ENCODE assay signal across 1 cellular context in the genomic region with DNA sequence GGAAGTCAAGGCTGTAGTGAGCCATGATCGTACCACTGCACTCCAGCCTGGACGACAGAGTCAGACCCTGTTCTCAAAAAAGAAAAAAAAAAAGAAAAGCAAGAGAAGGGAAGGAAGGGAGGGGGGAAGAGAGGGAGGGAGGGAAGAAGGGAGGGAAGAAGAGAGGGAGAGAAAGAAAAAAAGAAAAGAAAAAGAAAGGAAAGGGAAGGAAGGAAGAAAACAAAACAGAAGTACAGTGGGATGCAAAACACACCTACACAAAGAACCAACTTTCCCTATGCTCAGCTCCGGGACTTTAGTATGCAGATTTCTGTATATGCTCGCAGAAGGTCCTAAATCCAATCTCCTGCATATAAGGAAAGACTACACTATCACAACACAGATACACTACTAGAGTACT.
TF ChIP-seq lines count a peak whose summit lies in the region.

No MANE protein-coding gene starts in this region.

TF ChIP-seq in GM12878, 131 proteins besides CTCF, POLR2A, EP300 and RAD21:
- TF ChIP-seq MYB (IDR thresholded peaks at IDR 0.05; ENCODE audit: borderline replicate concordance, low read depth, low read length) (no peak), PBX3 (IDR thresholded peaks at IDR 0.05; ENCODE audit: insufficient replicate concordance, low read depth, low read length) (no peak), POLR2AphosphoS2 (IDR thresholded peaks at IDR 0.05; ENCODE audit: low read depth, low read length) (no peak), SPI1 (IDR thresholded peaks at IDR 0.05; ENCODE audit: borderline replicate concordance, insufficient read depth, low read depth, low read length) (no peak), CUX1 (IDR thresholded peaks at IDR 0.05; ENCODE audit: insufficient replicate concordance, low read depth, low read length) (no peak), ZNF384 (IDR thresholded peaks at IDR 0.05; ENCODE audit: borderline replicate concordance, low read depth, low read length) (no peak), TBL1XR1 (IDR thresholded peaks at IDR 0.05; ENCODE audit: low read depth, low read length) (no peak), ZBTB4 (CRISPR knock-in tag; IDR thresholded peaks at IDR 0.05) (no peak), BCL11A (IDR thresholded peaks at IDR 0.05; ENCODE audit: low read depth, low read length) (no peak), SREBF1 (IDR thresholded peaks at IDR 0.05; ENCODE audit: low read length) (no peak), FOXM1 (IDR thresholded peaks at IDR 0.05; ENCODE audit: low read depth, low read length) (no peak)
- TF ChIP-seq, protein P1, sequence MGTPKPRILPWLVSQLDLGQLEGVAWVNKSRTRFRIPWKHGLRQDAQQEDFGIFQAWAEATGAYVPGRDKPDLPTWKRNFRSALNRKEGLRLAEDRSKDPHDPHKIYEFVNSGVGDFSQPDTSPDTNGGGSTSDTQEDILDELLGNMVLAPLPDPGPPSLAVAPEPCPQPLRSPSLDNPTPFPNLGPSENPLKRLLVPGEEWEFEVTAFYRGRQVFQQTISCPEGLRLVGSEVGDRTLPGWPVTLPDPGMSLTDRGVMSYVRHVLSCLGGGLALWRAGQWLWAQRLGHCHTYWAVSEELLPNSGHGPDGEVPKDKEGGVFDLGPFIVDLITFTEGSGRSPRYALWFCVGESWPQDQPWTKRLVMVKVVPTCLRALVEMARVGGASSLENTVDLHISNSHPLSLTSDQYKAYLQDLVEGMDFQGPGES (IDR thresholded peaks at IDR 0.05): no peak
